Comparison of ENCODE assay signal across 20 cellular contexts in the genomic region with DNA sequence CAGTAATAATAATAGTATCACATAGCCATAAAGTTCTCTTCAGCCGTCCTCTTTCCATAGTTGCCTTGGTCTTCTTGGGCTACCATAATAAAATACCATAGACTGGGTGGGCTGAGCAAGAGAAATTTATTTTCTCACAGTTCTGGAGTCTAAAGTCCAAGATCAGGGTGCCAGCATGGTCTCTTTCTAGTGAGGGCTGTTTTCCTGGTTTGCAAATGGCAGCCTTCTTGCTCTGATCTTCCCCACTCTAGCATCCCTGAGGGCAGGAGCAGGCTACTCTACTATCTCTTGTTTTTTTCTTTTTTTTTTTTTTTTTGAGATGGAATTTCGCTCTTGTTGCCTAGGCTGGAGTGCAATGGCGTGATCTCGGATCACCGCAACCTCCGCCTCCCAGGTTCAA.
"Had no signal": no experiment of that assay in that cellular context is flagged by ENCODE, and none has a peak within 500 bp of the region (broad histone marks: within the 10 kb centered on the region; RNA-seq: fewer than 3 reads in every experiment).

No MANE protein-coding gene starts in this region.

- H3K36me3 ChIP-seq: colonic mucosa, esophagus squamous epithelium, gastrocnemius medialis, heart right ventricle, left ventricle myocardium inferior, lower lobe of right lung had no signal

- ATAC-seq: effector memory CD8-positive, alpha-beta T cell; gastrocnemius medialis; heart right ventricle; left cardiac atrium; left lobe of liver; lower lobe of right lung had no signal

- H3K27ac Mint-ChIP-seq: dendritic cell treated with granulocyte-macrophage colony-stimulating factor and Interleukin-4, amounts not matched to agents 40 ng/mL and 50 ng/mL, for 4 days; effector memory CD8-positive, alpha-beta T cell had no signal

- DNase-seq: colonic mucosa; cortex of kidney; effector CD8-positive, alpha-beta T cell; effector memory CD8-positive, alpha-beta T cell; esophagus squamous epithelium; foreskin fibroblast; foreskin melanocyte; gastrocnemius medialis; glutamatergic neuron; head of caudate nucleus; heart right ventricle; hippocampal formation; left cardiac atrium; left ventricle myocardium inferior; lower lobe of right lung; mesenchymal stem cell; midbrain; naive B cell had no signal

- H3K4me1 ChIP-seq: colonic mucosa, esophagus squamous epithelium, left ventricle myocardium inferior, lower lobe of right lung had no signal

- H3K27me3 Mint-ChIP-seq: dendritic cell treated with granulocyte-macrophage colony-stimulating factor and Interleukin-4, amounts not matched to agents 40 ng/mL and 50 ng/mL, for 4 days; effector memory CD8-positive, alpha-beta T cell had no signal

- H3K9me3 Mint-ChIP-seq: dendritic cell treated with granulocyte-macrophage colony-stimulating factor and Interleukin-4, amounts not matched to agents 40 ng/mL and 50 ng/mL, for 4 days; effector memory CD8-positive, alpha-beta T cell; naive B cell had no signal

- H3K9me3 ChIP-seq: colonic mucosa, esophagus squamous epithelium, gastrocnemius medialis, heart right ventricle, left ventricle myocardium inferior, lower lobe of right lung had no signal

- H3K27me3 ChIP-seq: colonic mucosa, gastrocnemius medialis had no signal

- H3K4me3 ChIP-seq: colonic mucosa, esophagus squamous epithelium, gastrocnemius medialis, heart right ventricle, left ventricle myocardium inferior, lower lobe of right lung had no signal

- H3K4me3 Mint-ChIP-seq: dendritic cell treated with granulocyte-macrophage colony-stimulating factor and Interleukin-4, amounts not matched to agents 40 ng/mL and 50 ng/mL, for 4 days; effector memory CD8-positive, alpha-beta T cell; naive B cell had no signal

- H3K36me3 Mint-ChIP-seq: naive B cell had no signal

- H3K27ac ChIP-seq: colonic mucosa, esophagus squamous epithelium, gastrocnemius medialis, heart right ventricle, left ventricle myocardium inferior, lower lobe of right lung had no signal
